8 cellular contexts compared by ENCODE assay signal in genomic region chr3:149487598-149488197, GRCh38. TPM values are rescaled to one million over a fixed set of nuclear protein-coding genes. Genes with fewer than 3 reads are reported as not detected.
DNase-seq lines count a peak whose midpoint lies in the region; ATAC-seq, FAIRE-seq and TF ChIP-seq lines count a peak whose summit lies in the region.

No MANE protein-coding gene starts in this region.

- FAIRE-seq in urothelium cell line (lab: Jason Lieb, UNC): no peak

- 0 out of 2 replicates have a peak, but pooled peaks have one; percentile 13 for TF ChIP-seq CTCF in RWPE1 (conservative IDR thresholded peaks at IDR 0.05; ENCODE audit: low read depth)

- ATAC-seq in HG02610 (IDR thresholded peaks at IDR 0.05; ENCODE audit: unreplicated experiment) (peak; percentile 57), esophagus mucosa (peak; percentile 39)

- no peak overlapping the region for H3K27ac ChIP-seq in RWPE1

- DNase-seq in activated effector memory CD4-positive, alpha-beta T cell treated with anti-CD3 and anti-CD28 coated beads, Interleukin-2, amount 50 U/mL, for 16 hours: peak; percentile 73
- DNase-seq in activated effector memory CD4-positive, alpha-beta T cell treated with Interleukin-2 at 50 U/mL for 16 hours: no peak
- DNase-seq in RWPE1 (ENCODE audit: low spot score) (no peak), urothelium cell line (ENCODE audit: low spot score) (peak; percentile 18), glomerular visceral epithelial cell (ENCODE audit: extremely low spot score) (no peak), HK-2 (ENCODE audit: unreplicated experiment) (no peak)

- CTCF ChIA-PET in RWPE1 (lab: Yijun Ruan, JAX): interaction anchor here (0.6 to 1.0 kb wide), 7 partner anchors 9 to 327 kb away, joined by 3 read pairs; no protein-coding TSS in a partner anchor

- POLR2A ChIA-PET in RWPE1 (lab: Yijun Ruan, JAX; ENCODE audit: low non-redundant PET): no interaction called here

RNA-seq across cellular contexts. Expression of gene TM4SF4, which starts 13.2 kb away (rescaled TPM):
- not detected for total RNA-seq in esophagus mucosa

Comparison
In these comparisons a context has a peak if more than half of its experiments do, and no peak if none do; other contexts are left out.
1. DNase-seq: peak in activated effector memory CD4-positive, alpha-beta T cell treated with anti-CD3 and anti-CD28 coated beads, Interleukin-2, amount 50 U/mL, for 16 hours (single experiment) and urothelium cell line (single experiment); none in activated effector memory CD4-positive, alpha-beta T cell treated with Interleukin-2 at 50 U/mL for 16 hours (single experiment), RWPE1 (single experiment), glomerular visceral epithelial cell (single experiment) and HK-2 (single experiment).